ENCODE assay signal across 33 cellular contexts in the genomic region with DNA sequence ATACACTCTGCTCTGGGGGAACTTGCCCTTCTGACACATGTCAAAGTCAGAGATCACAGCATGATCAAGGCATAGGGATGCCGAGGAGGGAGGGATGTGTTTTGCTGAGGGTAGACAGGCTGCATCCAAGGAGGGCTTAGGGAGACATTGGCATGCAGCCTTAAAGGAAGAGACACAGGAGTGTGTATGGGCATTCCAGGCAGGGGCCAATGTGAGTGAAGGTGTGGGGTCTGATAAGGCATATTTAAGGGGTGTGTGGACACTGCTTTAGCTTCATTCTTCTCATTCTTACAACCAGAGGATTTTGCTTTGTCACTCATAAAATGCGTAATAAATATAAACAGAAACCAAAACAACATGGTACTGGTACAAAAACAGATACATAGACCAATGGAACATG.
DNase-seq lines count a peak whose midpoint lies in the region; ATAC-seq and TF ChIP-seq lines count a peak whose summit lies in the region.
"Had no signal": no experiment of that assay in that cellular context is flagged by ENCODE, and none has a peak within 500 bp of the region (broad histone marks: within the 10 kb centered on the region; RNA-seq: fewer than 3 reads in every experiment).

No MANE protein-coding gene starts in this region.

- H3K9me3 Mint-ChIP-seq in MCF 10A (ENCODE audit: unreplicated experiment): no peaks in the 10 kb centered on the region
- H3K9me3 Mint-ChIP-seq: activated CD4-positive, alpha-beta T cell treated with anti-CD3 and anti-CD28 coated beads, Interleukin-2, amount 10 ng/mL, durations not matched to agents 24 days and 14 days; activated naive CD4-positive, alpha-beta T cell treated with anti-CD3 and anti-CD28 coated beads, Interleukin-2, amount 50 U/mL, for 72 hours; activated T-cell treated with anti-CD3 and anti-CD28 coated beads, Interleukin-2, amount 50 U/mL, for 72 hours; naive B cell had no signal

- TF ChIP-seq POLR2A in breast epithelium (IDR thresholded peaks at IDR 0.05): no peak
- TF ChIP-seq POLR2A in upper lobe of left lung (IDR thresholded peaks at IDR 0.05): no peak

- in situ Hi-C loops in Panc1 (cut with HindIII; ENCODE audit: low pct_unique_long_range_greater_than_20kb, low sequenced_read_pairs): no loop called here

- no peak for TF ChIP-seq EP300 in upper lobe of left lung (IDR thresholded peaks at IDR 0.05)

- H3K36me3 Mint-ChIP-seq in MCF 10A (ENCODE audit: insufficient read depth, unreplicated experiment): no peaks in the 10 kb centered on the region
- H3K36me3 Mint-ChIP-seq: activated CD8-positive, alpha-beta memory T cell treated with anti-CD3 and anti-CD28 coated beads, Interleukin-2, amount 10 ng/mL, durations not matched to agents 7 days and 5 days; activated naive CD4-positive, alpha-beta T cell treated with anti-CD3 and anti-CD28 coated beads, Interleukin-2, amount 50 U/mL, for 72 hours had no signal

- no peak overlapping the region for H3K27ac ChIP-seq in breast epithelium
- peak overlapping the region; percentile 58 for H3K27ac ChIP-seq in Panc1 (ENCODE audit: low read length)
- H3K27ac ChIP-seq in left lung: peak overlapping the region; percentile 10 to 16
- H3K27ac ChIP-seq in upper lobe of left lung: peak overlapping the region; percentile 8 to 90 (median 58)
- H3K27ac ChIP-seq: epithelial cell of prostate, HL-60, SK-N-MC, spleen, transverse colon, WERI-Rb-1 had no signal

- CTCF ChIA-PET in MCF 10A (lab: Yijun Ruan, JAX) (interaction anchor here (0.6 to 9.1 kb wide), 9 partner anchors 11 to 1133 kb away, joined by 3 to 122 read pairs (median 4); no protein-coding TSS in a partner anchor), Panc1 (lab: Charles Lee) (interaction anchor here (0.6 kb wide), 1 partner anchor 193 kb away, joined by 3 read pairs; the partner anchor contains the start of gene RGCC)

- H3K27me3 Mint-ChIP-seq in MCF 10A (ENCODE audit: insufficient read depth, unreplicated experiment): no peaks in the 10 kb centered on the region
- H3K27me3 Mint-ChIP-seq: activated CD4-positive, alpha-beta T cell treated with anti-CD3 and anti-CD28 coated beads, Interleukin-2, amount 10 ng/mL, durations not matched to agents 24 days and 14 days; activated CD8-positive, alpha-beta memory T cell treated with anti-CD3 and anti-CD28 coated beads, Interleukin-2, amount 10 ng/mL, durations not matched to agents 7 days and 5 days; T-helper 17 cell had no signal

- no peaks in the 10 kb centered on the region for H3K27me3 ChIP-seq in breast epithelium
- H3K27me3 ChIP-seq in Panc1 (ENCODE audit: control insufficient read depth, insufficient read depth, low read length): no peaks in the 10 kb centered on the region
- H3K27me3 ChIP-seq in left lung: no peaks in the 10 kb centered on the region
- no peaks in the 10 kb centered on the region for H3K27me3 ChIP-seq in upper lobe of left lung
- H3K27me3 ChIP-seq: BE2C, heart right ventricle, spleen, transverse colon had no signal

- H3K9me3 ChIP-seq in breast epithelium (no peaks in the 10 kb centered on the region), Panc1 (ENCODE audit: control insufficient read depth, insufficient read depth, low read depth, low read length) (no peaks in the 10 kb centered on the region), left lung (no peaks in the 10 kb centered on the region), upper lobe of left lung (no peaks in the 10 kb centered on the region)
- H3K9me3 ChIP-seq: BE2C, heart right ventricle, spleen, transverse colon had no signal

- POLR2A ChIA-PET in MCF 10A (lab: Yijun Ruan, JAX): interaction anchor here (1.2 kb wide), 1 partner anchor 244 kb away, joined by 3 read pairs; no protein-coding TSS in a partner anchor
- POLR2A ChIA-PET in Panc1 (lab: Charles Lee): interaction anchor here (0.7 kb wide), 1 partner anchor 182 kb away, joined by 3 read pairs; no protein-coding TSS in a partner anchor

- BruUV-seq in MCF 10A (replicated peaks; lab: Mats Ljungman, UMichigan) (no TSS peak), Panc1 (replicated peaks; lab: Mats Ljungman, UMichigan) (no TSS peak)

- H3K27ac Mint-ChIP-seq in MCF 10A (ENCODE audit: low read depth, unreplicated experiment): no peak overlapping the region
- H3K27ac Mint-ChIP-seq: activated CD4-positive, alpha-beta T cell treated with anti-CD3 and anti-CD28 coated beads, Interleukin-2, amount 10 ng/mL, durations not matched to agents 24 days and 14 days; activated CD8-positive, alpha-beta memory T cell treated with anti-CD3 and anti-CD28 coated beads, Interleukin-2, amount 10 ng/mL, durations not matched to agents 7 days and 5 days; activated naive CD4-positive, alpha-beta T cell treated with anti-CD3 and anti-CD28 coated beads, Interleukin-2, amount 50 U/mL, for 72 hours; activated T-cell treated with anti-CD3 and anti-CD28 coated beads, Interleukin-2, amount 50 U/mL, for 72 hours; naive B cell; T-helper 17 cell had no signal

- H3K36me3 ChIP-seq in breast epithelium (no peaks in the 10 kb centered on the region), Panc1 (ENCODE audit: control insufficient read depth, insufficient read depth, low read length) (no peaks in the 10 kb centered on the region), left lung (no peaks in the 10 kb centered on the region), upper lobe of left lung (no peaks in the 10 kb centered on the region)
- H3K36me3 ChIP-seq: BE2C, heart right ventricle, spleen, transverse colon, WERI-Rb-1 had no signal

- intact Hi-C loops in MCF 10A (cut with micrococcal nuclease): loop anchor here (5.0 kb wide), 1 partner anchor 573 kb away; no protein-coding TSS in a partner anchor
- intact Hi-C loops in breast epithelium (cut with DNase I; ENCODE audit: low total_unique reads): no loop called here
- intact Hi-C loops in Panc1 (cut with micrococcal nuclease; ENCODE audit: unreplicated experiment): loop anchor here (5.0 to 10.0 kb wide), 2 partner anchors 193 to 266 kb away; partner anchors contain the start of gene RGCC
- intact Hi-C loops in left lung (cut with DNase I): loop anchor here in 1 of 2 donors (10.0 kb wide), 1 partner anchor 236 kb away; no protein-coding TSS in a partner anchor

- H3K4me1 ChIP-seq in breast epithelium: no peaks in the 10 kb centered on the region
- peaks cover 33% of the 10 kb centered on the region for H3K4me1 ChIP-seq in Panc1 (ENCODE audit: control insufficient read depth, insufficient read depth, low read length)
- H3K4me1 ChIP-seq in left lung: peaks cover 20 to 56% of the 10 kb centered on the region in 2 donors
- H3K4me1 ChIP-seq in upper lobe of left lung: peaks cover 23 to 60% (median 29%) of the 10 kb centered on the region in 4 donors
- H3K4me1 ChIP-seq: BE2C had no signal

- H3K4me3 ChIP-seq in breast epithelium (no peak overlapping the region), Panc1 (ENCODE audit: low read depth in 2 of 2, low read length in 2 of 2) (no peak overlapping the region), left lung (no peak overlapping the region), upper lobe of left lung (no peak overlapping the region)
- H3K4me3 ChIP-seq: heart right ventricle, SK-N-MC, spleen, transverse colon had no signal

- no peak for ATAC-seq in Panc1
- ATAC-seq in left lung: no peak
- ATAC-seq in upper lobe of left lung (ENCODE audit: low FRiP score in 2 of 2): no peak
- no peak for ATAC-seq in GM21825 (IDR thresholded peaks at IDR 0.05; ENCODE audit: unreplicated experiment)
- ATAC-seq in GM19023 (IDR thresholded peaks at IDR 0.05; ENCODE audit: unreplicated experiment): no peak
- ATAC-seq: activated CD8-positive, alpha-beta memory T cell treated with anti-CD3 and anti-CD28 coated beads, Interleukin-2, amount 10 ng/mL, durations not matched to agents 7 days and 5 days; activated naive CD4-positive, alpha-beta T cell treated with anti-CD3 and anti-CD28 coated beads, Interleukin-2, amount 50 U/mL, for 72 hours; activated T-cell treated with anti-CD3 and anti-CD28 coated beads, Interleukin-2, amount 50 U/mL, for 72 hours; T-helper 17 cell had no signal

- peak overlapping the region; percentile 10 for H3K4me3 Mint-ChIP-seq in MCF 10A (ENCODE audit: unreplicated experiment)
- H3K4me3 Mint-ChIP-seq: activated CD4-positive, alpha-beta T cell treated with anti-CD3 and anti-CD28 coated beads, Interleukin-2, amount 10 ng/mL, durations not matched to agents 24 days and 14 days; activated CD8-positive, alpha-beta memory T cell treated with anti-CD3 and anti-CD28 coated beads, Interleukin-2, amount 10 ng/mL, durations not matched to agents 7 days and 5 days; activated T-cell treated with anti-CD3 and anti-CD28 coated beads, Interleukin-2, amount 50 U/mL, for 72 hours; naive B cell; T-helper 17 cell had no signal

- peaks cover 10% of the 10 kb centered on the region for H3K4me1 Mint-ChIP-seq in MCF 10A (ENCODE audit: insufficient read depth, unreplicated experiment)

- no peak for DNase-seq in MCF 10A (ENCODE audit: unreplicated experiment)
- DNase-seq in breast epithelium (ENCODE audit: low spot score in 2 of 2): no peak
- no peak for DNase-seq in Panc1 (ENCODE audit: low read depth, low spot score)
- no peak for DNase-seq in left lung
- no peak for DNase-seq in upper lobe of left lung
- DNase-seq in NCI-H524 (lab: John Stamatoyannopoulos, UW): no peak
- DNase-seq: activated CD4-positive, alpha-beta T cell treated with anti-CD3 and anti-CD28 coated beads, Interleukin-2, amount 10 ng/mL, durations not matched to agents 24 days and 14 days; activated CD8-positive, alpha-beta memory T cell treated with anti-CD3 and anti-CD28 coated beads, Interleukin-2, amount 10 ng/mL, durations not matched to agents 7 days and 5 days; activated T-cell treated with anti-CD3 and anti-CD28 coated beads, Interleukin-2, amount 50 U/mL, for 72 hours; BE2C; COR-L47; HCEC 1CT; heart right ventricle; mesendoderm; naive B cell; NCI-H1092; NCI-H187; NCI-H2171 treated with DMSO at 0.1 percent for 48 hours; NCI-H69; occipital lobe; RPMI8226; spleen; stimulated activated CD4-positive, alpha-beta T cell treated with anti-CD3 and anti-CD28 coated beads, Interleukin-4, amount 100 ng/mL, for 4 hours; stimulated activated naive CD4-positive, alpha-beta T cell treated with Interleukin-2 at 50 U/mL for 16 hours; T-helper 17 cell; transverse colon; WERI-Rb-1 had no signal

- TF ChIP-seq CTCF in MCF 10A (IDR thresholded peaks at IDR 0.05; ENCODE audit: unreplicated experiment) (no peak), breast epithelium (IDR thresholded peaks at IDR 0.05) (no peak), Panc1 (IDR thresholded peaks at IDR 0.05) (no peak), left lung (IDR thresholded peaks at IDR 0.05) (no peak), upper lobe of left lung (IDR thresholded peaks at IDR 0.05) (no peak)

- WGBS in upper lobe of left lung, 2 donors: 85 to 95% methylated on average over 2 of the region's 2 CpGs

Comparison
In these comparisons a context has a peak if more than half of its experiments do, and no peak if none do; other contexts are left out.
1. H3K27ac ChIP-seq: peak in Panc1 (single experiment), left lung (2 of 2) and upper lobe of left lung (4 of 4); none in breast epithelium (0 of 2).